ENCODE assay signal across 11 cellular contexts in the genomic region with DNA sequence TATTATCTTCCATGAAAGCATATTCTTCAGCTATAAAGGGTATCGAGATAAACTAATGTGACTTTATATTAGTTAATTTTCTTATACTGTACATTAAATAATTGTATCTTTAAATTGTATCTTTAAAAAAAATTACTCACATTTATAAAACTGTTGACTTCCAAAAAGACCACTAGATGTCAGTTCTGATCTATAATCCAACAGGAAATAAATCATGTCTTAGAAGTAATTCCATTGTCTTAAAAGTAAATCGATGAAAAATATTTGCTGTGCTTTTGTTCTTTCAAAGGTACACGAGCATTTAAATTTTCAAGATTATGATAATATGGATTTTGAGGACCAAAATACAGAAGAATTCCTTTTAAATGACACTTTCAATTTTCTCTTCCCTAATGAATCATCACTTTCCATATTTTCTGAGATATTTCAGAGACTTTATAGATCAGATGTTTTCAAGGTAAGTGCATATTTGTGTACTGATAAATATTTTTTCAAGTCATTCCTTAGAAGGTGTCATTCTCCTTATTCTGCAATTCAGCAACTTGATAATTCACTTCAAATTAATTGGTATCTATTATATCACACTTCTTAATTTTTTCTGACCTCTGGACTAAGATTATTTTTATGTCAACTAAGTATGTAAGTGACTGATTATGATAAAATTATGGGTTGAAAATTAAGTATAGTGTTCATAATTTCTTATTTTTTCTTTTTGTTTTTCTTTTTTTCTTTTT.
DNase-seq lines count a peak whose midpoint lies in the region; ATAC-seq and TF ChIP-seq lines count a peak whose summit lies in the region.
"Had no signal": no experiment of that assay in that cellular context is flagged by ENCODE, and none has a peak within 500 bp of the region (broad histone marks: within the 10 kb centered on the region; RNA-seq: fewer than 3 reads in every experiment).

No MANE protein-coding gene starts in this region.

- H3K36me3 Mint-ChIP-seq in naive B cell (peaks cover 0 to 9% of the 10 kb centered on the region in 2 donors), natural killer cell (no peaks in the 10 kb centered on the region)
- H3K36me3 Mint-ChIP-seq: activated naive CD8-positive, alpha-beta T cell treated with anti-CD3 and anti-CD28 coated beads, Interleukin-2, amount 10 ng/mL, durations not matched to agents 7 days and 5 days had no signal

- H3K18ac ChIP-seq in neuronal stem cell (ENCODE audit: low read length) = no peak overlapping the region

- no peak overlapping the region for H4K8ac ChIP-seq in neuronal stem cell (ENCODE audit: low read depth, low read length)

- no peak overlapping the region for H3K4me3 ChIP-seq in neuronal stem cell (ENCODE audit: low read length in 2 of 2)

- H3K36me3 ChIP-seq in neuronal stem cell (replicated peaks in 1 of 2; ENCODE audit: control insufficient read depth in 2 of 2, insufficient read depth in 2 of 2, low read length in 2 of 2) = no peaks in the 10 kb centered on the region

- H2AFZ ChIP-seq in neuronal stem cell (ENCODE audit: low read length) = no peak overlapping the region

- DNase-seq in GM03348 (ENCODE audit: low spot score) = peak; percentile 7
- peak; percentile 59 for DNase-seq in LoVo (ENCODE audit: low spot score)
- DNase-seq in naive B cell = peak; percentile 16
- DNase-seq in neuronal stem cell (ENCODE audit: low spot score) = no peak
- no peak for DNase-seq in natural killer cell
- DNase-seq: activated naive CD8-positive, alpha-beta T cell treated with anti-CD3 and anti-CD28 coated beads, Interleukin-2, amount 10 ng/mL, durations not matched to agents 7 days and 5 days; left cardiac atrium had no signal

- WGBS in neuronal stem cell (ENCODE audit: extremely low coverage in 2 of 2, insufficient read length in 2 of 2, insufficient replicate concordance in 1 of 2), 2 donors = no CpG with 5 or more reads among the region's 3 CpGs

- no peak overlapping the region for H2BK120ac ChIP-seq in neuronal stem cell (ENCODE audit: low read depth, low read length)

- no peak overlapping the region for H3K27ac ChIP-seq in VCaP
- H3K27ac ChIP-seq in neuronal stem cell (replicated peaks; ENCODE audit: low read length) = no peak overlapping the region

- H3K4me1 Mint-ChIP-seq in naive B cell (peaks cover 4 to 26% (median 17%) of the 10 kb centered on the region in 3 donors), natural killer cell (no peaks in the 10 kb centered on the region)
- H3K4me1 Mint-ChIP-seq: activated naive CD8-positive, alpha-beta T cell treated with anti-CD3 and anti-CD28 coated beads, Interleukin-2, amount 10 ng/mL, durations not matched to agents 7 days and 5 days had no signal

- no peak for ATAC-seq in naive B cell (ENCODE audit: low read depth in 2 of 2)
- no peak for ATAC-seq in HG02763 (IDR thresholded peaks at IDR 0.05; ENCODE audit: unreplicated experiment)
- ATAC-seq in HG03354 (IDR thresholded peaks at IDR 0.05; ENCODE audit: poor library complexity, severe bottlenecking, unreplicated experiment) = no peak
- ATAC-seq in natural killer cell = no peak
- ATAC-seq: left cardiac atrium had no signal

- H3K27ac Mint-ChIP-seq in naive B cell = no peak overlapping the region
- no peak overlapping the region for H3K27ac Mint-ChIP-seq in natural killer cell
- H3K27ac Mint-ChIP-seq: activated naive CD8-positive, alpha-beta T cell treated with anti-CD3 and anti-CD28 coated beads, Interleukin-2, amount 10 ng/mL, durations not matched to agents 7 days and 5 days; T-helper 1 cell treated with Interleukin-12 subunit alpha and Interleukin-12 subunit beta and Interleukin-4 antibody, amounts not matched to agents 30 μg/mL and 1 μg/mL, for 36 hours had no signal

- no peak overlapping the region for H4K91ac ChIP-seq in neuronal stem cell (ENCODE audit: low read depth, low read length, poor library complexity)

- H3K14ac ChIP-seq in neuronal stem cell (ENCODE audit: low read length) = no peak overlapping the region

- no peaks in the 10 kb centered on the region for H3K27me3 ChIP-seq in neuronal stem cell (ENCODE audit: control insufficient read depth in 3 of 3, insufficient read depth in 3 of 3, low read depth in 1 of 3, low read length in 3 of 3)

- H3K4ac ChIP-seq in neuronal stem cell (ENCODE audit: low read length) = no peak overlapping the region

- no peak overlapping the region for H2BK15ac ChIP-seq in neuronal stem cell (ENCODE audit: low read length)

- H3K4me1 ChIP-seq in neuronal stem cell (ENCODE audit: control insufficient read depth in 2 of 2, insufficient read depth in 1 of 2, low read depth in 1 of 2, low read length in 2 of 2) = no peaks in the 10 kb centered on the region

- H3K4me3 Mint-ChIP-seq in naive B cell = no peak overlapping the region
- no peak overlapping the region for H3K4me3 Mint-ChIP-seq in natural killer cell
- H3K4me3 Mint-ChIP-seq: activated naive CD8-positive, alpha-beta T cell treated with anti-CD3 and anti-CD28 coated beads, Interleukin-2, amount 10 ng/mL, durations not matched to agents 7 days and 5 days; T-helper 1 cell treated with Interleukin-12 subunit alpha and Interleukin-12 subunit beta and Interleukin-4 antibody, amounts not matched to agents 30 μg/mL and 1 μg/mL, for 36 hours had no signal

- no peak overlapping the region for H2BK12ac ChIP-seq in neuronal stem cell (ENCODE audit: low read length)

- H3K23ac ChIP-seq in neuronal stem cell (ENCODE audit: low read depth, low read length, poor library complexity) = no peak overlapping the region

- H3K9me3 ChIP-seq in neuronal stem cell (replicated peaks in 1 of 2; ENCODE audit: control insufficient read depth in 2 of 2, insufficient read depth in 1 of 2, low read depth in 1 of 2, low read length in 2 of 2) = no peaks in the 10 kb centered on the region

- H2BK5ac ChIP-seq in neuronal stem cell (ENCODE audit: low read length) = no peak overlapping the region

- H3K9ac ChIP-seq in neuronal stem cell (ENCODE audit: low read depth, low read length, poor library complexity) = no peak overlapping the region

- TF ChIP-seq CTCF in VCaP (conservative IDR thresholded peaks at IDR 0.05) = peak; percentile 79
- no peak for TF ChIP-seq CTCF in natural killer cell (IDR thresholded peaks at IDR 0.05)

- intact Hi-C loops in natural killer cell (cut with micrococcal nuclease) = no loop called here

- no peak overlapping the region for H2AK5ac ChIP-seq in neuronal stem cell (ENCODE audit: low read depth, low read length)

- no peak overlapping the region for H3K4me2 ChIP-seq in neuronal stem cell (ENCODE audit: insufficient read depth, low read length, poor library complexity, severe bottlenecking)

- no peaks in the 10 kb centered on the region for H3K79me1 ChIP-seq in neuronal stem cell (ENCODE audit: low read depth, low read length)

- H3K27me3 Mint-ChIP-seq in naive B cell (no peaks in the 10 kb centered on the region), natural killer cell (ENCODE audit: low read depth in 2 of 2) (no peaks in the 10 kb centered on the region)

- H3K9me3 Mint-ChIP-seq in naive B cell (no peaks in the 10 kb centered on the region), natural killer cell (no peaks in the 10 kb centered on the region)
- H3K9me3 Mint-ChIP-seq: activated naive CD8-positive, alpha-beta T cell treated with anti-CD3 and anti-CD28 coated beads, Interleukin-2, amount 10 ng/mL, durations not matched to agents 7 days and 5 days; T-helper 1 cell treated with Interleukin-12 subunit alpha and Interleukin-12 subunit beta and Interleukin-4 antibody, amounts not matched to agents 30 μg/mL and 1 μg/mL, for 36 hours had no signal

Comparison
In these comparisons a context has a peak if more than half of its experiments do, and no peak if none do; other contexts are left out.
1. DNase-seq: peak in GM03348 (single experiment), LoVo (single experiment) and naive B cell (single experiment); none in neuronal stem cell (single experiment) and natural killer cell (single experiment).